ENCODE assay signal across 13 cellular contexts in the genomic region with DNA sequence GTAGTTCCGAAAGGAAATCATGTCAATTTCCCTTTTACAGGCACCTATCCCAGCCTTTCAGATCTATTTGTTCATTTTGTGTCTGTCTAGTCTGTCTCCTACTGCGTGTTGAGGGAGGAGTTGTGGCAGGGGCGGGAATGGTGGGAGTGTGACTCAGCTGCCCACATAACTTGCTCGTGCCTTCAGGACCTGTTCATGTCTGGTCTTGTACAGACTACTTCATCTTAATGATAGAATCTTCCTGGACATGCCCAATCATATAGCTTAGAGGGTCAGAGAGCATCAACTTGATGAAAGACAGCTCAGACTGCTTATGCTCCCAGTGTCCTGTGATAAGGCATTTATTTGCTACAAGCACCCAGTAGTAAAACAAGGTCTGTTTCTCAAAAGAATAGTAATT.
A peak's percentile ranks its signal among the peaks of the same experiment; 100 is the strongest.
DNase-seq lines count a peak whose midpoint lies in the region; ATAC-seq and TF ChIP-seq lines count a peak whose summit lies in the region.
"Had no signal": no experiment of that assay in that cellular context is flagged by ENCODE, and none has a peak within 500 bp of the region (broad histone marks: within the 10 kb centered on the region; RNA-seq: fewer than 3 reads in every experiment).

No MANE protein-coding gene starts in this region.

- no TSS peak for BruUV-seq in MCF 10A (replicated peaks; lab: Mats Ljungman, UMichigan)

- peak overlapping the region; percentile 35 for H3K4me3 Mint-ChIP-seq in MCF 10A (ENCODE audit: unreplicated experiment)
- H3K4me3 Mint-ChIP-seq: activated CD4-positive, alpha-beta memory T cell treated with anti-CD3 and anti-CD28 coated beads, Interleukin-2, amount 10 ng/mL, durations not matched to agents 7 days and 5 days had no signal

- POLR2A ChIA-PET in MCF 10A (lab: Yijun Ruan, JAX) = interaction anchor here (0.7 to 8.9 kb wide), 15 partner anchors 11 to 341 kb away, joined by 3 to 155 read pairs (median 5); a partner anchor contains a TSS

- H3K27me3 Mint-ChIP-seq in MCF 10A (ENCODE audit: insufficient read depth, unreplicated experiment) = no peaks in the 10 kb centered on the region
- H3K27me3 Mint-ChIP-seq: activated CD4-positive, alpha-beta memory T cell treated with anti-CD3 and anti-CD28 coated beads, Interleukin-2, amount 10 ng/mL, durations not matched to agents 7 days and 5 days had no signal

- intact Hi-C loops in MCF 10A (cut with micrococcal nuclease) = no loop called here

- peak overlapping the region; percentile 91 for H3K27ac Mint-ChIP-seq in MCF 10A (ENCODE audit: low read depth, unreplicated experiment)
- H3K27ac Mint-ChIP-seq: activated CD4-positive, alpha-beta memory T cell treated with anti-CD3 and anti-CD28 coated beads, Interleukin-2, amount 10 ng/mL, durations not matched to agents 7 days and 5 days had no signal

- no peaks in the 10 kb centered on the region for H3K36me3 Mint-ChIP-seq in MCF 10A (ENCODE audit: insufficient read depth, unreplicated experiment)

- ATAC-seq in HG03045 (IDR thresholded peaks at IDR 0.05; ENCODE audit: unreplicated experiment) = no peak
- no peak for ATAC-seq in GM18511 (IDR thresholded peaks at IDR 0.05; ENCODE audit: unreplicated experiment)

- CTCF ChIA-PET in MCF 10A (lab: Yijun Ruan, JAX) = interaction anchor here (2.6 kb wide), 1 partner anchor 12 kb away, joined by 15 read pairs; no protein-coding TSS in a partner anchor

- peaks cover 29% of the 10 kb centered on the region for H3K4me1 Mint-ChIP-seq in MCF 10A (ENCODE audit: insufficient read depth, unreplicated experiment)
- H3K4me1 Mint-ChIP-seq: activated CD4-positive, alpha-beta memory T cell treated with anti-CD3 and anti-CD28 coated beads, Interleukin-2, amount 10 ng/mL, durations not matched to agents 7 days and 5 days had no signal

- no peaks in the 10 kb centered on the region for H3K9me3 Mint-ChIP-seq in MCF 10A (ENCODE audit: unreplicated experiment)
- H3K9me3 Mint-ChIP-seq: activated CD4-positive, alpha-beta memory T cell treated with anti-CD3 and anti-CD28 coated beads, Interleukin-2, amount 10 ng/mL, durations not matched to agents 7 days and 5 days had no signal

- DNase-seq in Daoy (ENCODE audit: low read depth) = peak; percentile 78
- DNase-seq in LoVo (ENCODE audit: low spot score) = peak; percentile 79
- DNase-seq in MCF 10A (ENCODE audit: unreplicated experiment) = peak; percentile 95
- DNase-seq in kidney glomerular epithelial cell (lab: John Stamatoyannopoulos, UW) = peak; percentile 11
- no peak for DNase-seq in stimulated activated CD4-positive, alpha-beta T cell treated with anti-CD3 and anti-CD28 coated beads, Interleukin-2, amount 100 ng/mL, for 24 hours
- DNase-seq in NCI-H1436 (lab: John Stamatoyannopoulos, UW) = no peak
- DNase-seq: activated CD4-positive, alpha-beta memory T cell treated with anti-CD3 and anti-CD28 coated beads, Interleukin-2, amount 10 ng/mL, durations not matched to agents 7 days and 5 days; activated gamma-delta T cell treated with Interleukin-2 at 50 U/mL for 16 hours; colonic mucosa; DND-41; T-helper 1 cell had no signal

- no peak for TF ChIP-seq CTCF in MCF 10A (IDR thresholded peaks at IDR 0.05; ENCODE audit: unreplicated experiment)

Comparison
In these comparisons a context has a peak if more than half of its experiments do, and no peak if none do; other contexts are left out.
1. DNase-seq: peak in Daoy (single experiment), LoVo (single experiment), MCF 10A (single experiment) and kidney glomerular epithelial cell (single experiment); none in stimulated activated CD4-positive, alpha-beta T cell treated with anti-CD3 and anti-CD28 coated beads, Interleukin-2, amount 100 ng/mL, for 24 hours (0 of 2) and NCI-H1436 (single experiment).